In genomic region chr20:14721926-14722325, GRCh38 we compare ENCODE assay signal across 26 cellular contexts.
"Had no signal": no experiment of that assay in that cellular context is flagged by ENCODE, and none has a peak within 500 bp of the region (broad histone marks: within the 10 kb centered on the region; RNA-seq: fewer than 3 reads in every experiment).

No MANE protein-coding gene starts in this region.

- H3K27ac ChIP-seq: ascending aorta, brain microvascular endothelial cell, gastroesophageal sphincter, sigmoid colon, thyroid gland, WERI-Rb-1 had no signal

- H3K27ac Mint-ChIP-seq: activated CD4-positive, alpha-beta T cell treated with anti-CD3 and anti-CD28 coated beads, Interleukin-2, amount 10 ng/mL, durations not matched to agents 7 days and 5 days; activated CD8-positive, alpha-beta memory T cell treated with anti-CD3 and anti-CD28 coated beads, Interleukin-2, amount 10 ng/mL, durations not matched to agents 7 days and 5 days; activated CD8-positive, alpha-beta T cell treated with anti-CD3 and anti-CD28 coated beads for 36 hours; activated naive CD4-positive, alpha-beta T cell treated with anti-CD3 and anti-CD28 coated beads, Interleukin-2, amount 10 ng/mL, durations not matched to agents 7 days and 5 days; memory B cell; nephron progenitor cell; T-helper 2 cell treated with Interferon-gamma antibody and Interleukin-4, amounts not matched to agents 5 μg/mL and 100 μg/mL, for 36 hours had no signal

- H3K36me3 Mint-ChIP-seq: activated CD8-positive, alpha-beta memory T cell treated with anti-CD3 and anti-CD28 coated beads, Interleukin-2, amount 10 ng/mL, durations not matched to agents 7 days and 5 days; activated naive CD4-positive, alpha-beta T cell treated with anti-CD3 and anti-CD28 coated beads, Interleukin-2, amount 10 ng/mL, durations not matched to agents 7 days and 5 days; memory B cell had no signal

- H3K4me3 Mint-ChIP-seq: activated CD4-positive, alpha-beta T cell treated with anti-CD3 and anti-CD28 coated beads, Interleukin-2, amount 10 ng/mL, durations not matched to agents 7 days and 5 days; activated CD8-positive, alpha-beta memory T cell treated with anti-CD3 and anti-CD28 coated beads, Interleukin-2, amount 10 ng/mL, durations not matched to agents 7 days and 5 days; activated CD8-positive, alpha-beta T cell treated with anti-CD3 and anti-CD28 coated beads for 36 hours; activated naive CD4-positive, alpha-beta T cell treated with anti-CD3 and anti-CD28 coated beads, Interleukin-2, amount 10 ng/mL, durations not matched to agents 7 days and 5 days; central memory CD8-positive, alpha-beta T cell; memory B cell; nephron progenitor cell; T-helper 2 cell treated with Interferon-gamma antibody and Interleukin-4, amounts not matched to agents 5 μg/mL and 100 μg/mL, for 36 hours had no signal

- H3K9me3 Mint-ChIP-seq: activated CD8-positive, alpha-beta T cell treated with anti-CD3 and anti-CD28 coated beads for 36 hours; memory B cell; nephron progenitor cell had no signal

- H3K9me3 ChIP-seq: ascending aorta, gastroesophageal sphincter, sigmoid colon, thyroid gland had no signal

- H3K4me3 ChIP-seq: ascending aorta, gastroesophageal sphincter, sigmoid colon, thyroid gland had no signal

- FAIRE-seq: colon had no signal

- DNase-seq: activated CD4-positive, alpha-beta T cell treated with anti-CD3 and anti-CD28 coated beads, Interleukin-2, amount 10 ng/mL, durations not matched to agents 7 days and 5 days; activated CD4-positive, CD25-positive, alpha-beta regulatory T cell treated with anti-CD3 and anti-CD28 coated beads, Interleukin-2, amount 50 U/mL, for 72 hours; activated CD8-positive, alpha-beta memory T cell treated with anti-CD3 and anti-CD28 coated beads, Interleukin-2, amount 10 ng/mL, durations not matched to agents 7 days and 5 days; activated CD8-positive, alpha-beta T cell treated with anti-CD3 and anti-CD28 coated beads for 36 hours; activated effector memory CD4-positive, alpha-beta T cell treated with anti-CD3 and anti-CD28 coated beads, Interleukin-2, amount 50 U/mL, for 16 hours; activated naive CD4-positive, alpha-beta T cell treated with anti-CD3 and anti-CD28 coated beads, Interleukin-2, amount 10 ng/mL, durations not matched to agents 7 days and 5 days; activated T-cell treated with anti-CD3 and anti-CD28 coated beads for 4 hours; brain microvascular endothelial cell; effector memory CD4-positive, alpha-beta T cell; head of caudate nucleus; hypothalamus; left cardiac atrium; nephron progenitor cell; occipital lobe; sigmoid colon; stimulated activated CD4-positive, alpha-beta T cell treated with anti-CD3 and anti-CD28 coated beads, Interleukin-4, amount 100 ng/mL, for 1 hour; stimulated activated naive CD8-positive, alpha-beta T cell treated with anti-CD3 and anti-CD28 coated beads, Interleukin-15, Interleukin-2, amounts not matched to agents 100 U/mL and 50 U/mL, for 24 hours; substantia nigra; thyroid gland; WERI-Rb-1 had no signal

- H3K4me1 ChIP-seq: ascending aorta, gastroesophageal sphincter, thyroid gland had no signal

- H3K27me3 ChIP-seq: ascending aorta, brain microvascular endothelial cell, gastroesophageal sphincter, sigmoid colon, thyroid gland had no signal

- H3K4me1 Mint-ChIP-seq: activated CD4-positive, alpha-beta T cell treated with anti-CD3 and anti-CD28 coated beads, Interleukin-2, amount 10 ng/mL, durations not matched to agents 7 days and 5 days; activated CD8-positive, alpha-beta memory T cell treated with anti-CD3 and anti-CD28 coated beads, Interleukin-2, amount 10 ng/mL, durations not matched to agents 7 days and 5 days; activated naive CD4-positive, alpha-beta T cell treated with anti-CD3 and anti-CD28 coated beads, Interleukin-2, amount 10 ng/mL, durations not matched to agents 7 days and 5 days; central memory CD8-positive, alpha-beta T cell; memory B cell had no signal

- H3K27me3 Mint-ChIP-seq: activated CD4-positive, alpha-beta T cell treated with anti-CD3 and anti-CD28 coated beads, Interleukin-2, amount 10 ng/mL, durations not matched to agents 7 days and 5 days; activated CD8-positive, alpha-beta memory T cell treated with anti-CD3 and anti-CD28 coated beads, Interleukin-2, amount 10 ng/mL, durations not matched to agents 7 days and 5 days; activated CD8-positive, alpha-beta T cell treated with anti-CD3 and anti-CD28 coated beads for 36 hours; activated naive CD4-positive, alpha-beta T cell treated with anti-CD3 and anti-CD28 coated beads, Interleukin-2, amount 10 ng/mL, durations not matched to agents 7 days and 5 days; central memory CD8-positive, alpha-beta T cell had no signal

- H3K36me3 ChIP-seq: ascending aorta, brain microvascular endothelial cell, gastroesophageal sphincter, sigmoid colon, thyroid gland, WERI-Rb-1 had no signal

- ATAC-seq: activated CD8-positive, alpha-beta memory T cell treated with anti-CD3 and anti-CD28 coated beads, Interleukin-2, amount 10 ng/mL, durations not matched to agents 7 days and 5 days; activated CD8-positive, alpha-beta T cell treated with anti-CD3 and anti-CD28 coated beads for 36 hours; gastroesophageal sphincter; left cardiac atrium; stimulated activated naive CD8-positive, alpha-beta T cell treated with anti-CD3 and anti-CD28 coated beads, Interleukin-15, Interleukin-2, amounts not matched to agents 100 U/mL and 50 U/mL, for 24 hours had no signal
